15 cellular contexts compared by ENCODE assay signal in genomic region chr17:6554336-6554735, GRCh38. TPM values are rescaled to one million over a fixed set of nuclear protein-coding genes. Genes with fewer than 3 reads are reported as not detected.
DNase-seq lines count a peak whose midpoint lies in the region; ATAC-seq and TF ChIP-seq lines count a peak whose summit lies in the region.
"Had no signal": no experiment of that assay in that cellular context is flagged by ENCODE, and none has a peak within 500 bp of the region (broad histone marks: within the 10 kb centered on the region; RNA-seq: fewer than 3 reads in every experiment).

No MANE protein-coding gene starts in this region.

- no peak overlapping the region for H3K4me3 ChIP-seq in H7 (ENCODE audit: insufficient read depth, low read depth, low read length)
- no peak overlapping the region for H3K4me3 ChIP-seq in smooth muscle cell

- no peaks in the 10 kb centered on the region for H3K36me3 Mint-ChIP-seq in central memory CD8-positive, alpha-beta T cell (ENCODE audit: insufficient read depth)

- H3K4me2 ChIP-seq in smooth muscle cell: peak overlapping the region; percentile 94

- in situ Hi-C loops in ACHN (cut with HindIII; ENCODE audit: low pct_ligation_motif_present, low pct_unique_long_range_greater_than_20kb, low sequenced_read_pairs): no loop called here

- H3K27ac ChIP-seq in smooth muscle cell (ENCODE audit: low read depth): no peak overlapping the region
- no peak overlapping the region for H3K27ac ChIP-seq in substantia nigra (ENCODE audit: low read depth, low read length, poor library complexity, severe bottlenecking)

- H3K4me3 Mint-ChIP-seq in central memory CD8-positive, alpha-beta T cell: peak overlapping the region; percentile 75

- H3K9me3 ChIP-seq in smooth muscle cell (replicated peaks; ENCODE audit: low read depth): no peaks in the 10 kb centered on the region

- H3F3A ChIP-seq in smooth muscle cell (ENCODE audit: low read depth): no peaks in the 10 kb centered on the region

- peaks cover 58% of the 10 kb centered on the region for H3K27me3 Mint-ChIP-seq in central memory CD8-positive, alpha-beta T cell

- DNase-seq in H7 (peak; percentile 44), left kidney (ENCODE audit: low read depth, low spot score) (peak; percentile 64), smooth muscle cell (lab: John Stamatoyannopoulos, UW; ENCODE audit: unreplicated experiment) (no peak), substantia nigra (lab: John Stamatoyannopoulos, UW) (no peak), ACHN (no peak), NCI-H446 (lab: John Stamatoyannopoulos, UW) (no peak)
- no peak for DNase-seq in central memory CD8-positive, alpha-beta T cell (ENCODE audit: low spot score in 2 of 2)
- DNase-seq: activated CD4-positive, CD25-positive, alpha-beta regulatory T cell treated with anti-CD3 and anti-CD28 coated beads, Interleukin-2, amount 50 U/mL, for 72 hours; activated CD8-positive, alpha-beta memory T cell treated with anti-CD3 and anti-CD28 coated beads, Interleukin-2, amount 50 U/mL, for 48 hours; activated naive CD4-positive, alpha-beta T cell treated with anti-CD3 and anti-CD28 coated beads, Interleukin-2, amount 50 U/mL, for 16 hours; effector CD4-positive, alpha-beta T cell; stimulated activated CD4-positive, alpha-beta T cell treated with anti-CD3 and anti-CD28 coated beads, Interleukin-12 subunit alpha, Interleukin-12 subunit beta, amount 100 ng/mL, for 4 hours; stimulated activated naive CD8-positive, alpha-beta T cell treated with anti-CD3 and anti-CD28 coated beads, Interleukin-15, amount 100 ng/mL, for 72 hours had no signal

- H3K36me3 ChIP-seq in H7 (replicated peaks; ENCODE audit: control insufficient read depth, insufficient read depth, low read length) (no peaks in the 10 kb centered on the region), smooth muscle cell (ENCODE audit: low read depth) (no peaks in the 10 kb centered on the region)

- no peak overlapping the region for H3K27ac Mint-ChIP-seq in central memory CD8-positive, alpha-beta T cell (ENCODE audit: low read depth)
- H3K27ac Mint-ChIP-seq: stimulated activated naive CD8-positive, alpha-beta T cell treated with anti-CD3 and anti-CD28 coated beads, Interleukin-15, amount 100 ng/mL, for 72 hours; T-helper 1 cell treated with Interleukin-12 subunit alpha and Interleukin-12 subunit beta and Interleukin-4 antibody, amounts not matched to agents 30 μg/mL and 1 μg/mL, for 36 hours had no signal

- ATAC-seq in central memory CD8-positive, alpha-beta T cell (replicated peaks; ENCODE audit: extremely low read depth, poor library complexity, severe bottlenecking): no peak
- no peak for ATAC-seq in GM19452 (IDR thresholded peaks at IDR 0.05; ENCODE audit: unreplicated experiment)
- ATAC-seq: stimulated activated naive CD8-positive, alpha-beta T cell treated with anti-CD3 and anti-CD28 coated beads, Interleukin-15, amount 100 ng/mL, for 72 hours had no signal

- no peak overlapping the region for H3K9ac ChIP-seq in smooth muscle cell (ENCODE audit: low read depth)

- 65% methylated on average over 4 of the region's 4 CpGs for WGBS in smooth muscle cell (ENCODE audit: low lambda C conversion rate)

- TF ChIP-seq CTCF in smooth muscle cell (IDR thresholded peaks at IDR 0.05; ENCODE audit: borderline replicate concordance, insufficient read depth, poor library complexity, severe bottlenecking): no peak

- H3K27me3 ChIP-seq in H7 (ENCODE audit: control insufficient read depth, insufficient read depth, low read length) (peaks cover 40% of the 10 kb centered on the region), smooth muscle cell (ENCODE audit: low read depth) (peaks cover 10% of the 10 kb centered on the region)

- peaks cover 15% of the 10 kb centered on the region for H3K4me1 Mint-ChIP-seq in central memory CD8-positive, alpha-beta T cell

- H3K79me2 ChIP-seq in smooth muscle cell (ENCODE audit: low read depth): no peaks in the 10 kb centered on the region

- no peaks in the 10 kb centered on the region for H4K20me1 ChIP-seq in smooth muscle cell (ENCODE audit: low read depth)

- no peak overlapping the region for H2AFZ ChIP-seq in smooth muscle cell (ENCODE audit: low read depth)

- peaks cover 6% of the 10 kb centered on the region for H3K4me1 ChIP-seq in smooth muscle cell (ENCODE audit: low read depth)

- H3K9me3 Mint-ChIP-seq in central memory CD8-positive, alpha-beta T cell: no peaks in the 10 kb centered on the region
- H3K9me3 Mint-ChIP-seq: stimulated activated naive CD8-positive, alpha-beta T cell treated with anti-CD3 and anti-CD28 coated beads, Interleukin-15, amount 100 ng/mL, for 72 hours; T-helper 1 cell treated with Interleukin-12 subunit alpha and Interleukin-12 subunit beta and Interleukin-4 antibody, amounts not matched to agents 30 μg/mL and 1 μg/mL, for 36 hours had no signal

RNA-seq across cellular contexts. Expression of gene PITPNM3, which starts 2.0 kb away (rescaled TPM):
- 0.97 and 2.8 TPM in 2 replicates for total RNA-seq in H7 (2014; rRNA removed; shearing (Covaris generic))
- total RNA-seq in smooth muscle cell: 2.6 and 3.9 TPM in 2 replicates
- polyA plus RNA-seq in smooth muscle cell: 2.4 and 3.7 TPM in 2 replicates

Comparison
In these comparisons a context has a peak if more than half of its experiments do, and no peak if none do; other contexts are left out.
1. DNase-seq: peak in H7 (single experiment) and left kidney (single experiment); none in central memory CD8-positive, alpha-beta T cell (0 of 2), smooth muscle cell (single experiment), substantia nigra (0 of 49), ACHN (single experiment) and NCI-H446 (0 of 2).